Comparison of ENCODE assay signal across 8 cellular contexts in the genomic region with DNA sequence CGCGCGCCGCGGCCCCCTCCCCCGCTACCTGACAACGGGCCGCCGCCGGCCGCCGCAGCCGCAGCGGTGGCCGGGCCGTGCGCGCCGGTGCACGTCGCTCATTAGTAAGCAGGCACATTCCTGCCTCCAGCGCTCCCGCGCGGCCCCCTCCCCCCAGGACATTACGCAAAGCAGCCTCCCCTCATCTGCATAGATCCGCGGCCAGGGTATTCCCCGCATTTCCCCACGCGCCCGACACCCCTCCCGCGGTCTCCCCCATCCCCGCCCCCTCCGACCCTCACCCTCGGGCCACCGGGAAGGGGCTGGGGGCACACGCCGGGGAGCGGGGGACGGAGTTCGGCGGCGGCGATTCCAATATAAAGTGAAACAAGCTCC. TPM values are rescaled to one million over a fixed set of nuclear protein-coding genes. Genes with fewer than 3 reads are reported as not detected.
DNase-seq lines count a peak whose midpoint lies in the region; ATAC-seq, FAIRE-seq and TF ChIP-seq lines count a peak whose summit lies in the region.

A gene with protein sequence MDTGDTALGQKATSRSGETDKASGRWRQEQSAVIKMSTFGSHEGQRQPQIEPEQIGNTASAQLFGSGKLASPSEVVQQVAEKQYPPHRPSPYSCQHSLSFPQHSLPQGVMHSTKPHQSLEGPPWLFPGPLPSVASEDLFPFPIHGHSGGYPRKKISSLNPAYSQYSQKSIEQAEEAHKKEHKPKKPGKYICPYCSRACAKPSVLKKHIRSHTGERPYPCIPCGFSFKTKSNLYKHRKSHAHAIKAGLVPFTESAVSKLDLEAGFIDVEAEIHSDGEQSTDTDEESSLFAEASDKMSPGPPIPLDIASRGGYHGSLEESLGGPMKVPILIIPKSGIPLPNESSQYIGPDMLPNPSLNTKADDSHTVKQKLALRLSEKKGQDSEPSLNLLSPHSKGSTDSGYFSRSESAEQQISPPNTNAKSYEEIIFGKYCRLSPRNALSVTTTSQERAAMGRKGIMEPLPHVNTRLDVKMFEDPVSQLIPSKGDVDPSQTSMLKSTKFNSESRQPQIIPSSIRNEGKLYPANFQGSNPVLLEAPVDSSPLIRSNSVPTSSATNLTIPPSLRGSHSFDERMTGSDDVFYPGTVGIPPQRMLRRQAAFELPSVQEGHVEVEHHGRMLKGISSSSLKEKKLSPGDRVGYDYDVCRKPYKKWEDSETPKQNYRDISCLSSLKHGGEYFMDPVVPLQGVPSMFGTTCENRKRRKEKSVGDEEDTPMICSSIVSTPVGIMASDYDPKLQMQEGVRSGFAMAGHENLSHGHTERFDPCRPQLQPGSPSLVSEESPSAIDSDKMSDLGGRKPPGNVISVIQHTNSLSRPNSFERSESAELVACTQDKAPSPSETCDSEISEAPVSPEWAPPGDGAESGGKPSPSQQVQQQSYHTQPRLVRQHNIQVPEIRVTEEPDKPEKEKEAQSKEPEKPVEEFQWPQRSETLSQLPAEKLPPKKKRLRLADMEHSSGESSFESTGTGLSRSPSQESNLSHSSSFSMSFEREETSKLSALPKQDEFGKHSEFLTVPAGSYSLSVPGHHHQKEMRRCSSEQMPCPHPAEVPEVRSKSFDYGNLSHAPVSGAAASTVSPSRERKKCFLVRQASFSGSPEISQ (N-terminal part only) (minus strand): TSS at position 106 of the 375 bp plus-strand sequence. CDS start 170,438 bp downstream, outside the sequence.

- no peak for FAIRE-seq in RCC 7860 (lab: Jason Lieb, UNC)

- no peaks in the 10 kb centered on the region for H3K27me3 ChIP-seq in fibroblast of lung (ENCODE audit: control insufficient read depth, insufficient read depth, low read length)

- TF ChIP-seq CTCF in 22Rv1 (IDR thresholded peaks at IDR 0.05) (no peak), fibroblast of lung (conservative IDR thresholded peaks at IDR 0.05 in 1 of 2, IDR thresholded peaks at IDR 0.05 in 1 of 2; ENCODE audit: low read depth in 1 of 2, low read length in 2 of 2) (no peak), natural killer cell (IDR thresholded peaks at IDR 0.05) (no peak)

- H3K4me2 ChIP-seq in fibroblast of lung (ENCODE audit: extremely low read depth, insufficient read depth, low read length) = peak within 1 kb of the TSS; percentile 98

- H3K4me3 Mint-ChIP-seq in activated T-helper 1 cell treated with anti-CD3 and anti-CD28 coated beads, Interleukin-12 subunit alpha, Interleukin-12 subunit beta, Interleukin-2, Interleukin-4 antibody, amounts not matched to agents 30 ng/mL and 10 ng/mL and 1 ng/mL, durations not matched to agents 14 hours and 24 hours and 36 hours = peak within 1 kb of the TSS; percentile 96
- peak within 1 kb of the TSS; percentile 98 for H3K4me3 Mint-ChIP-seq in natural killer cell

- H3K9me3 ChIP-seq in fibroblast of lung (ENCODE audit: control insufficient read depth, insufficient read depth, low read depth, low read length) = no peaks in the 10 kb centered on the region

- H3K36me3 Mint-ChIP-seq in activated T-helper 1 cell treated with anti-CD3 and anti-CD28 coated beads, Interleukin-12 subunit alpha, Interleukin-12 subunit beta, Interleukin-2, Interleukin-4 antibody, amounts not matched to agents 30 ng/mL and 10 ng/mL and 1 ng/mL, durations not matched to agents 14 hours and 24 hours and 36 hours (ENCODE audit: low read depth) = peaks cover 4% of the 10 kb centered on the region
- no peaks in the 10 kb centered on the region for H3K36me3 Mint-ChIP-seq in natural killer cell

- peaks cover 7% of the 10 kb centered on the region for H3K4me1 ChIP-seq in fibroblast of lung (ENCODE audit: control insufficient read depth, extremely low read depth, insufficient read depth, low read length)

- H3K79me2 ChIP-seq in fibroblast of lung (ENCODE audit: control insufficient read depth, insufficient read depth, low read length) = peaks cover 50% of the 10 kb centered on the region

- H3K27ac Mint-ChIP-seq in activated T-helper 1 cell treated with anti-CD3 and anti-CD28 coated beads, Interleukin-12 subunit alpha, Interleukin-12 subunit beta, Interleukin-2, Interleukin-4 antibody, amounts not matched to agents 30 ng/mL and 10 ng/mL and 1 ng/mL, durations not matched to agents 14 hours and 24 hours and 36 hours = peak within 1 kb of the TSS; percentile 100
- H3K27ac Mint-ChIP-seq in natural killer cell = peak within 1 kb of the TSS; percentile 99

- intact Hi-C loops in activated T-helper 1 cell treated with anti-CD3 and anti-CD28 coated beads, Interleukin-12 subunit alpha, Interleukin-12 subunit beta, Interleukin-2, Interleukin-4 antibody, amounts not matched to agents 30 ng/mL and 10 ng/mL and 1 ng/mL, durations not matched to agents 14 hours and 24 hours and 36 hours (cut with micrococcal nuclease) = loop anchor here (5.0 to 10.0 kb wide), 6 partner anchors 192 to 1150 kb away; a partner anchor contains a TSS
- intact Hi-C loops in natural killer cell (cut with micrococcal nuclease) = loop anchor here (10.0 kb wide), 3 partner anchors 110 to 1410 kb away; no protein-coding TSS in a partner anchor

- H3K4me3 ChIP-seq in fibroblast of lung (replicated peaks in 1 of 4; ENCODE audit: control extremely low read depth in 1 of 4, insufficient read depth in 1 of 4, low read depth in 3 of 4, low read length in 4 of 4) = peak within 1 kb of the TSS; percentile 84 to 95 (median 90)

- peaks cover 6% of the 10 kb centered on the region for H3K27me3 Mint-ChIP-seq in activated T-helper 1 cell treated with anti-CD3 and anti-CD28 coated beads, Interleukin-12 subunit alpha, Interleukin-12 subunit beta, Interleukin-2, Interleukin-4 antibody, amounts not matched to agents 30 ng/mL and 10 ng/mL and 1 ng/mL, durations not matched to agents 14 hours and 24 hours and 36 hours (ENCODE audit: insufficient read depth)
- H3K27me3 Mint-ChIP-seq in natural killer cell (ENCODE audit: low read depth in 2 of 2) = no peaks in the 10 kb centered on the region

- H3K36me3 ChIP-seq in fibroblast of lung (ENCODE audit: control insufficient read depth, insufficient read depth, low read length) = no peaks in the 10 kb centered on the region

- no peaks in the 10 kb centered on the region for H3K9me3 Mint-ChIP-seq in activated T-helper 1 cell treated with anti-CD3 and anti-CD28 coated beads, Interleukin-12 subunit alpha, Interleukin-12 subunit beta, Interleukin-2, Interleukin-4 antibody, amounts not matched to agents 30 ng/mL and 10 ng/mL and 1 ng/mL, durations not matched to agents 14 hours and 24 hours and 36 hours
- no peaks in the 10 kb centered on the region for H3K9me3 Mint-ChIP-seq in natural killer cell

- peak within 1 kb of the TSS; percentile 60 for H2AFZ ChIP-seq in fibroblast of lung (ENCODE audit: low read length)

- H3K4me1 Mint-ChIP-seq in activated T-helper 1 cell treated with anti-CD3 and anti-CD28 coated beads, Interleukin-12 subunit alpha, Interleukin-12 subunit beta, Interleukin-2, Interleukin-4 antibody, amounts not matched to agents 30 ng/mL and 10 ng/mL and 1 ng/mL, durations not matched to agents 14 hours and 24 hours and 36 hours (ENCODE audit: low read depth) = peaks cover 54% of the 10 kb centered on the region
- H3K4me1 Mint-ChIP-seq in natural killer cell = peaks cover 40 to 47% of the 10 kb centered on the region in 2 donors

- peak; percentile 22 for ATAC-seq in GM18867 (IDR thresholded peaks at IDR 0.05; ENCODE audit: unreplicated experiment)
- peak; percentile 12 for ATAC-seq in HG03175 (IDR thresholded peaks at IDR 0.05; ENCODE audit: unreplicated experiment)
- ATAC-seq in natural killer cell = peak; percentile 25 to 59 (median 45)
- ATAC-seq in stimulated activated naive CD8-positive, alpha-beta T cell treated with anti-CD3 and anti-CD28 coated beads, Interleukin-15, Interleukin-2, amounts not matched to agents 100 U/mL and 50 U/mL, for 24 hours = peak; percentile 48

- DNase-seq in RCC 7860 (ENCODE audit: low spot score) (peak; percentile 73), fibroblast of lung (ENCODE audit: low read depth in 2 of 2) (peak; percentile 83 to 88), natural killer cell (peak; percentile 82)
- DNase-seq in activated T-helper 1 cell treated with anti-CD3 and anti-CD28 coated beads, Interleukin-12 subunit alpha, Interleukin-12 subunit beta, Interleukin-2, Interleukin-4 antibody, amounts not matched to agents 30 ng/mL and 10 ng/mL and 1 ng/mL, durations not matched to agents 14 hours and 24 hours and 36 hours (ENCODE audit: low spot score) = peak; percentile 74
- peak; percentile 92 for DNase-seq in stimulated activated naive CD8-positive, alpha-beta T cell treated with anti-CD3 and anti-CD28 coated beads, Interleukin-15, Interleukin-2, amounts not matched to agents 100 U/mL and 50 U/mL, for 24 hours

- peak within 1 kb of the TSS; percentile 100 for H3K9ac ChIP-seq in fibroblast of lung (ENCODE audit: insufficient read depth, low read length)

- peak within 1 kb of the TSS; percentile 90 for H3K27ac ChIP-seq in 22Rv1
- peak within 1 kb of the TSS; percentile 99 for H3K27ac ChIP-seq in fibroblast of lung (ENCODE audit: insufficient read depth, low read length)

- no peaks in the 10 kb centered on the region for H4K20me1 ChIP-seq in fibroblast of lung (ENCODE audit: control insufficient read depth, extremely low read depth, insufficient read depth, low read length)

RNA-seq across cellular contexts. Expression of the gene that starts here (rescaled TPM):
- total RNA-seq in activated T-helper 1 cell treated with anti-CD3 and anti-CD28 coated beads, Interleukin-12 subunit alpha, Interleukin-12 subunit beta, Interleukin-2, Interleukin-4 antibody, amounts not matched to agents 30 ng/mL and 10 ng/mL and 1 ng/mL, durations not matched to agents 14 hours and 24 hours and 36 hours = 33.9 and 38.4 TPM in 2 replicates
- total RNA-seq in fibroblast of lung = 14.4 and 15.9 TPM in 2 replicates
- 5.0 and 7.1 TPM in 2 replicates for polyA plus RNA-seq in fibroblast of lung
- polyA plus RNA-seq in fibroblast of lung (2012) = 5.7 and 7.7 TPM in 2 replicates
- polyA minus RNA-seq in fibroblast of lung (ENCODE audit: low replicate concordance) = 12.5 and 15.3 TPM in 2 replicates
- 10 to 100 TPM; 14.6 to 21.6 (median 18.7) TPM for total RNA-seq in natural killer cell

Comparison
In these comparisons a context has a peak if more than half of its experiments do, and no peak if none do; other contexts are left out.
1. Peak in every context shown above with its lines: DNase-seq, ATAC-seq, H3K4me3 ChIP-seq and H3K27ac ChIP-seq.